Comparison of ENCODE assay signal across 22 cellular contexts in genomic region chr4:58522765-58523382, GRCh38.
"Had no signal": no experiment of that assay in that cellular context is flagged by ENCODE, and none has a peak within 500 bp of the region (broad histone marks: within the 10 kb centered on the region; RNA-seq: fewer than 3 reads in every experiment).

No MANE protein-coding gene starts in this region.

- H3K36me3 ChIP-seq: esophagus muscularis mucosa, gastroesophageal sphincter, heart left ventricle, left lung, lower lobe of right lung had no signal

- H3K4me2 ChIP-seq: hepatocyte had no signal

- H3K27ac ChIP-seq: coronary artery, dorsolateral prefrontal cortex, esophagus muscularis mucosa, foreskin keratinocyte, gastroesophageal sphincter, heart left ventricle, hepatocyte, left lung, lower lobe of right lung had no signal

- DNase-seq: dermis blood vessel endothelial cell; dorsolateral prefrontal cortex; effector CD4-positive, alpha-beta T cell; effector memory CD4-positive, alpha-beta T cell; foreskin keratinocyte; heart left ventricle; hypothalamus; immature natural killer cell; left cardiac atrium; left lung; left ventricle myocardium superior; lower lobe of right lung; mesenchymal stem cell; mucosa of descending colon; naive B cell; naive thymus-derived CD8-positive, alpha-beta T cell had no signal

- H3K4me1 ChIP-seq: esophagus muscularis mucosa, foreskin keratinocyte, gastroesophageal sphincter, heart left ventricle, left lung, lower lobe of right lung had no signal

- H3K79me2 ChIP-seq: hepatocyte had no signal

- FAIRE-seq: frontal cortex, keratinocyte had no signal

- H3K9me3 ChIP-seq: esophagus muscularis mucosa, gastroesophageal sphincter, heart left ventricle, left lung, lower lobe of right lung, mucosa of descending colon had no signal

- H3K4me3 ChIP-seq: coronary artery, dorsolateral prefrontal cortex, esophagus muscularis mucosa, gastroesophageal sphincter, heart left ventricle, hepatocyte, left lung, lower lobe of right lung, mucosa of descending colon had no signal

- H2AFZ ChIP-seq: hepatocyte had no signal

- ATAC-seq: foreskin keratinocyte; gastroesophageal sphincter; heart left ventricle; left cardiac atrium; left lung; left ventricle myocardium superior; lower lobe of right lung; mucosa of descending colon; naive thymus-derived CD8-positive, alpha-beta T cell had no signal

- H3K27me3 ChIP-seq: dorsolateral prefrontal cortex, esophagus muscularis mucosa, foreskin keratinocyte, gastroesophageal sphincter, heart left ventricle, hepatocyte, left lung had no signal
